Comparison of ENCODE assay signal across 8 cellular contexts in the genomic region with DNA sequence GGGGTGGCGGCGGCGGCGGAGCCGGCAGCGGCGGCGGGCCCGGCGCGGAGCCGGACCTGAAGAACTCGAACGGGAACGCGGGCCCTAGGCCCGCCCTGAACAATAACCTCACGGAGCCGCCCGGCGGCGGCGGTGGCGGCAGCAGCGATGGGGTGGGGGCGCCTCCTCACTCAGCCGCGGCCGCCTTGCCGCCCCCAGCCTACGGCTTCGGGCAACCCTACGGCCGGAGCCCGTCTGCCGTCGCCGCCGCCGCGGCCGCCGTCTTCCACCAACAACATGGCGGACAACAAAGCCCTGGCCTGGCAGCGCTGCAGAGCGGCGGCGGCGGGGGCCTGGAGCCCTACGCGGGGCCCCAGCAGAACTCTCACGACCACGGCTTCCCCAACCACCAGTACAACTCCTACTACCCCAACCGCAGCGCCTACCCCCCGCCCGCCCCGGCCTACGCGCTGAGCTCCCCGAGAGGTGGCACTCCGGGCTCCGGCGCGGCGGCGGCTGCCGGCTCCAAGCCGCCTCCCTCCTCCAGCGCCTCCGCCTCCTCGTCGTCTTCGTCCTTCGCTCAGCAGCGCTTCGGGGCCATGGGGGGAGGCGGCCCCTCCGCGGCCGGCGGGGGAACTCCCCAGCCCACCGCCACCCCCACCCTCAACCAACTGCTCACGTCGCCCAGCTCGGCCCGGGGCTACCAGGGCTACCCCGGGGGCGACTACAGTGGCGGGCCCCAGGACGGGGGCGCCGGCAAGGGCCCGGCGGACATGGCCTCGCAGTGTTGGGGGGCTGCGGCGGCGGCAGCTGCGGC. TPM values are rescaled to one million over a fixed set of nuclear protein-coding genes. Genes with fewer than 3 reads are reported as not detected.
A peak's percentile ranks its signal among the peaks of the same experiment; 100 is the strongest.
DNase-seq lines count a peak whose midpoint lies in the region; ATAC-seq, FAIRE-seq and TF ChIP-seq lines count a peak whose summit lies in the region.

No MANE protein-coding gene starts in this region.

- ATAC-seq in HG03354 (IDR thresholded peaks at IDR 0.05; ENCODE audit: poor library complexity, severe bottlenecking, unreplicated experiment) (no peak), HG03432 (IDR thresholded peaks at IDR 0.05; ENCODE audit: unreplicated experiment) (no peak), GM19455 (IDR thresholded peaks at IDR 0.05; ENCODE audit: unreplicated experiment) (no peak)

- peaks cover 25% of the 10 kb centered on the region for H3K4me1 Mint-ChIP-seq in activated naive CD8-positive, alpha-beta T cell (ENCODE audit: low read depth)

- H3K36me3 Mint-ChIP-seq in activated naive CD8-positive, alpha-beta T cell = no peaks in the 10 kb centered on the region

- H3K27ac ChIP-seq in iPS DF 6.9 (ENCODE audit: low read length) (no peak overlapping the region), skin epidermis (peak overlapping the region; percentile 85 to 100 (median 98))

- 0 out of 2 replicates have a peak, but pooled peaks have one; percentile 34 for TF ChIP-seq POLR2A in GM12891 (IDR thresholded peaks at IDR 0.05; ENCODE audit: low read depth, low read length)

- H3K4me3 ChIP-seq in iPS DF 6.9 (ENCODE audit: low read length) (peak overlapping the region; percentile 77), skin epidermis (peak overlapping the region; percentile 85 to 96 (median 91))

- H3K27me3 ChIP-seq in iPS DF 6.9 (ENCODE audit: control insufficient read depth, insufficient read depth, low read length) = no peaks in the 10 kb centered on the region

- H3K36me3 ChIP-seq in iPS DF 6.9 (ENCODE audit: control insufficient read depth, insufficient read depth, low read length) = no peaks in the 10 kb centered on the region

- DNase-seq in GM12891 (ENCODE audit: insufficient read length, low spot score) (no peak), RPMI8226 (peak; percentile 51), iPS DF 6.9 (ENCODE audit: low read depth, low spot score) (no peak)

- H3K4me1 ChIP-seq in iPS DF 6.9 (ENCODE audit: control insufficient read depth, insufficient read depth, low read length) = peaks cover 3% of the 10 kb centered on the region; the same call in 1 of the 2 replicates

- H3K9me3 ChIP-seq in iPS DF 6.9 (ENCODE audit: control insufficient read depth, insufficient read depth, low read length) = no peaks in the 10 kb centered on the region

- no peaks in the 10 kb centered on the region for H3K27me3 Mint-ChIP-seq in activated naive CD8-positive, alpha-beta T cell

- no peak overlapping the region for H3K27ac Mint-ChIP-seq in activated naive CD8-positive, alpha-beta T cell

- no CpG with 5 or more reads among the region's 100 CpGs for WGBS in iPS DF 6.9 (ENCODE audit: insufficient coverage, insufficient read length)

- no peaks in the 10 kb centered on the region for H3K9me3 Mint-ChIP-seq in activated naive CD8-positive, alpha-beta T cell (ENCODE audit: low read depth)

- peak overlapping the region; percentile 72 for H3K4me3 Mint-ChIP-seq in activated naive CD8-positive, alpha-beta T cell

- peak; percentile 70 for FAIRE-seq in GM12891 (lab: Jason Lieb, UNC)

TF ChIP-seq in GM12891, 5 proteins besides CTCF, POLR2A, EP300 and RAD21:
- TF ChIP-seq SPI1 (IDR thresholded peaks at IDR 0.05; ENCODE audit: low read depth, low read length) (no peak), TAF1 (IDR thresholded peaks at IDR 0.05; ENCODE audit: low read depth, low read length) (0 out of 2 replicates have a peak, but pooled peaks have one; percentile 26)

RNA-seq across cellular contexts. Expression of a gene that starts 1.0 kb away (rescaled TPM):
- polyA plus RNA-seq in GM12891 (2012; ENCODE audit: low read depth, missing spikeins) = 35.0 TPM
